ENCODE assay signal across 14 cellular contexts in genomic region chr2:49988301-49988700, GRCh38.
DNase-seq lines count a peak whose midpoint lies in the region; ATAC-seq and TF ChIP-seq lines count a peak whose summit lies in the region.
"Had no signal": no experiment of that assay in that cellular context is flagged by ENCODE, and none has a peak within 500 bp of the region (broad histone marks: within the 10 kb centered on the region; RNA-seq: fewer than 3 reads in every experiment).

No MANE protein-coding gene starts in this region.

- H3K4ac ChIP-seq in neuronal stem cell (ENCODE audit: low read length), result no peak overlapping the region

- H2AFZ ChIP-seq in neuronal stem cell (ENCODE audit: low read length), result peak overlapping the region; percentile 12

- H2AK5ac ChIP-seq in neuronal stem cell (ENCODE audit: low read depth, low read length), result no peak overlapping the region

- peaks cover 0 to 1% of the 10 kb centered on the region in 2 donors for H3K4me1 ChIP-seq in neuronal stem cell (ENCODE audit: control insufficient read depth in 2 of 2, insufficient read depth in 1 of 2, low read depth in 1 of 2, low read length in 2 of 2)
- H3K4me1 ChIP-seq in right lobe of liver, result no peaks in the 10 kb centered on the region
- H3K4me1 ChIP-seq: Caco-2 had no signal

- H3K14ac ChIP-seq in neuronal stem cell (ENCODE audit: low read length), result no peak overlapping the region

- DNase-seq in COLO829 (ENCODE audit: low spot score) (peak; percentile 10), NCI-H146 treated with DMSO at 0.1 percent for 48 hours (lab: John Stamatoyannopoulos, UW; ENCODE audit: unreplicated experiment) (peak; percentile 77), kidney glomerular epithelial cell (lab: John Stamatoyannopoulos, UW) (peak; percentile 1), neuronal stem cell (ENCODE audit: low spot score) (no peak), right lobe of liver (no peak), GM13976 (ENCODE audit: low spot score) (no peak)
- DNase-seq: Caco-2; CD8-positive, alpha-beta T cell; DMS79; GOT3; H9 had no signal

- H3K18ac ChIP-seq in neuronal stem cell (ENCODE audit: low read length), result no peak overlapping the region

- H3K4me3 ChIP-seq in neuronal stem cell (ENCODE audit: low read length in 2 of 2), result no peak overlapping the region
- no peak overlapping the region for H3K4me3 ChIP-seq in right lobe of liver
- H3K4me3 ChIP-seq: GM12878 had no signal

- no peak overlapping the region for H3K9ac ChIP-seq in neuronal stem cell (ENCODE audit: low read depth, low read length, poor library complexity)

- H3K36me3 ChIP-seq in neuronal stem cell (replicated peaks in 1 of 2; ENCODE audit: control insufficient read depth in 2 of 2, insufficient read depth in 2 of 2, low read length in 2 of 2), result no peaks in the 10 kb centered on the region
- no peaks in the 10 kb centered on the region for H3K36me3 ChIP-seq in right lobe of liver

- no peak overlapping the region for H2BK5ac ChIP-seq in neuronal stem cell (ENCODE audit: low read length)

- no peak for ATAC-seq in right lobe of liver
- ATAC-seq in HG03135 (IDR thresholded peaks at IDR 0.05; ENCODE audit: unreplicated experiment), result no peak
- ATAC-seq: CD8-positive, alpha-beta T cell; GM12878; HepG2 had no signal

- TF ChIP-seq POLR2A in right lobe of liver (IDR thresholded peaks at IDR 0.05), result no peak

- H3K23ac ChIP-seq in neuronal stem cell (ENCODE audit: low read depth, low read length, poor library complexity), result no peak overlapping the region

- no peak overlapping the region for H2BK15ac ChIP-seq in neuronal stem cell (ENCODE audit: low read length)

- no peaks in the 10 kb centered on the region for H3K27me3 ChIP-seq in neuronal stem cell (ENCODE audit: control insufficient read depth in 3 of 3, insufficient read depth in 3 of 3, low read depth in 1 of 3, low read length in 3 of 3)
- no peaks in the 10 kb centered on the region for H3K27me3 ChIP-seq in right lobe of liver

- no peak overlapping the region for H4K8ac ChIP-seq in neuronal stem cell (ENCODE audit: low read depth, low read length)

- no peak overlapping the region for H3K27ac ChIP-seq in neuronal stem cell (replicated peaks; ENCODE audit: low read length)
- H3K27ac ChIP-seq in right lobe of liver, result no peak overlapping the region

- no peak overlapping the region for H2BK120ac ChIP-seq in neuronal stem cell (ENCODE audit: low read depth, low read length)

- H3K9me3 ChIP-seq in neuronal stem cell (replicated peaks in 1 of 2; ENCODE audit: control insufficient read depth in 2 of 2, insufficient read depth in 1 of 2, low read depth in 1 of 2, low read length in 2 of 2), result peaks cover 0 to 12% of the 10 kb centered on the region in 2 donors
- no peaks in the 10 kb centered on the region for H3K9me3 ChIP-seq in right lobe of liver
- H3K9me3 ChIP-seq: Caco-2 had no signal

- no peak overlapping the region for H4K91ac ChIP-seq in neuronal stem cell (ENCODE audit: low read depth, low read length, poor library complexity)

- in situ Hi-C loops in GM13976 (cut with MboI; ENCODE audit: low sequenced_read_pairs, unreplicated experiment), result no loop called here

- intact Hi-C loops in right lobe of liver (cut with DNase I), result no loop called here

- no peak overlapping the region for H2BK12ac ChIP-seq in neuronal stem cell (ENCODE audit: low read length)

- no peaks in the 10 kb centered on the region for H3K79me1 ChIP-seq in neuronal stem cell (ENCODE audit: low read depth, low read length)

- TF ChIP-seq CTCF in right lobe of liver (IDR thresholded peaks at IDR 0.05), result no peak
- TF ChIP-seq CTCF in GM13976 (IDR thresholded peaks at IDR 0.05; ENCODE audit: borderline replicate concordance, control extremely low read depth, extremely low read depth, insufficient read depth, missing control alignments), result no peak

- no CpG with 5 or more reads among the region's 1 CpG for WGBS in neuronal stem cell (ENCODE audit: extremely low coverage in 2 of 2, insufficient read length in 2 of 2, insufficient replicate concordance in 1 of 2), 2 donors
- 60% methylated on average over 1 of the region's 1 CpG for WGBS in right lobe of liver (ENCODE audit: insufficient coverage, low coverage, low lambda C conversion rate, missing lambda C conversion rate)

- H3K4me2 ChIP-seq in neuronal stem cell (ENCODE audit: insufficient read depth, low read length, poor library complexity, severe bottlenecking), result no peak overlapping the region

Comparison
In these comparisons a context has a peak if more than half of its experiments do, and no peak if none do; other contexts are left out.
1. DNase-seq: peak in COLO829 (single experiment), NCI-H146 treated with DMSO at 0.1 percent for 48 hours (single experiment) and kidney glomerular epithelial cell (single experiment); none in neuronal stem cell (single experiment), right lobe of liver (0 of 3) and GM13976 (single experiment).